In genomic region chr13:73996569-73996968, GRCh38 we compare ENCODE assay signal across 21 cellular contexts.
DNase-seq lines count a peak whose midpoint lies in the region; ATAC-seq and TF ChIP-seq lines count a peak whose summit lies in the region.
"Had no signal": no experiment of that assay in that cellular context is flagged by ENCODE, and none has a peak within 500 bp of the region (broad histone marks: within the 10 kb centered on the region; RNA-seq: fewer than 3 reads in every experiment).

No MANE protein-coding gene starts in this region.

- H3K27me3 Mint-ChIP-seq in activated naive CD4-positive, alpha-beta T cell treated with anti-CD3 and anti-CD28 coated beads, Interleukin-2, amount 50 U/mL, for 24 hours, result no peaks in the 10 kb centered on the region
- H3K27me3 Mint-ChIP-seq in CD8-positive, alpha-beta T cell (ENCODE audit: low read depth), result no peaks in the 10 kb centered on the region
- H3K27me3 Mint-ChIP-seq in WTC11 (ENCODE audit: low read depth), result no peaks in the 10 kb centered on the region

- no peak overlapping the region for H3K27ac ChIP-seq in CD8-positive, alpha-beta T cell (ENCODE audit: low read depth, low read length)
- H3K27ac ChIP-seq: 22Rv1, A549, BLaER1 had no signal

- peaks cover 18% of the 10 kb centered on the region for H3K4me1 ChIP-seq in CD8-positive, alpha-beta T cell (ENCODE audit: insufficient read depth, low read length)
- H3K4me1 ChIP-seq: A549, BLaER1 had no signal

- peak overlapping the region; percentile 19 for H3K27ac Mint-ChIP-seq in activated naive CD4-positive, alpha-beta T cell treated with anti-CD3 and anti-CD28 coated beads, Interleukin-2, amount 50 U/mL, for 24 hours
- H3K27ac Mint-ChIP-seq in CD8-positive, alpha-beta T cell, result peak overlapping the region; percentile 7
- no peak overlapping the region for H3K27ac Mint-ChIP-seq in WTC11
- H3K27ac Mint-ChIP-seq in stimulated activated effector memory CD8-positive, alpha-beta T cell treated with anti-CD3 and anti-CD28 coated beads, Interleukin-12 subunit alpha, Interleukin-12 subunit beta, amount 100 ng/mL, for 72 hours, result peak overlapping the region; percentile 55
- H3K27ac Mint-ChIP-seq: CD14-positive monocyte, GM23338, HFFc6 had no signal

- peaks cover 71% of the 10 kb centered on the region for H3K4me1 Mint-ChIP-seq in activated naive CD4-positive, alpha-beta T cell treated with anti-CD3 and anti-CD28 coated beads, Interleukin-2, amount 50 U/mL, for 24 hours
- peaks cover 70% of the 10 kb centered on the region for H3K4me1 Mint-ChIP-seq in CD8-positive, alpha-beta T cell (ENCODE audit: low read depth)
- peaks cover 31% of the 10 kb centered on the region for H3K4me1 Mint-ChIP-seq in WTC11
- H3K4me1 Mint-ChIP-seq in stimulated activated effector memory CD8-positive, alpha-beta T cell treated with anti-CD3 and anti-CD28 coated beads, Interleukin-12 subunit alpha, Interleukin-12 subunit beta, amount 100 ng/mL, for 72 hours, result peaks cover 59% of the 10 kb centered on the region
- H3K4me1 Mint-ChIP-seq: CD14-positive monocyte had no signal

- peaks cover 6% of the 10 kb centered on the region for H3K36me3 Mint-ChIP-seq in activated naive CD4-positive, alpha-beta T cell treated with anti-CD3 and anti-CD28 coated beads, Interleukin-2, amount 50 U/mL, for 24 hours
- peaks cover 31% of the 10 kb centered on the region for H3K36me3 Mint-ChIP-seq in CD8-positive, alpha-beta T cell
- H3K36me3 Mint-ChIP-seq in WTC11, result no peaks in the 10 kb centered on the region
- H3K36me3 Mint-ChIP-seq in stimulated activated effector memory CD8-positive, alpha-beta T cell treated with anti-CD3 and anti-CD28 coated beads, Interleukin-12 subunit alpha, Interleukin-12 subunit beta, amount 100 ng/mL, for 72 hours, result peaks cover 18% of the 10 kb centered on the region
- H3K36me3 Mint-ChIP-seq: CD14-positive monocyte had no signal

- H3K9me3 ChIP-seq in CD8-positive, alpha-beta T cell (ENCODE audit: low read length), result no peaks in the 10 kb centered on the region
- H3K9me3 ChIP-seq: A549, BLaER1 had no signal

- H3K4me3 ChIP-seq in CD8-positive, alpha-beta T cell (ENCODE audit: low read depth, low read length), result no peak overlapping the region
- H3K4me3 ChIP-seq: A549, BLaER1, GM23338, K562 had no signal

- intact Hi-C loops in CD8-positive, alpha-beta T cell (cut with DNase I, micrococcal nuclease), result loop anchor here in 1 of 2 experiments (10.0 kb wide), 1 partner anchor 242 kb away; no protein-coding TSS in a partner anchor

- peaks cover 6% of the 10 kb centered on the region for H3K36me3 ChIP-seq in CD8-positive, alpha-beta T cell (ENCODE audit: insufficient read depth, low read length)

- ATAC-seq in CD8-positive, alpha-beta T cell, result no peak
- ATAC-seq in WTC11 (peak; percentile 71), HG03045 (IDR thresholded peaks at IDR 0.05; ENCODE audit: unreplicated experiment) (no peak)
- ATAC-seq in stimulated activated effector memory CD8-positive, alpha-beta T cell treated with anti-CD3 and anti-CD28 coated beads, Interleukin-12 subunit alpha, Interleukin-12 subunit beta, amount 100 ng/mL, for 72 hours, result no peak
- ATAC-seq: A549, GM23338, K562 had no signal

- no peak for TF ChIP-seq CTCF in CD8-positive, alpha-beta T cell (IDR thresholded peaks at IDR 0.05)
- no peak for TF ChIP-seq CTCF in WTC11 (IDR thresholded peaks at IDR 0.05)

- POLR2A ChIA-PET in CD8-positive, alpha-beta T cell (lab: Charles Lee), result no interaction called here
- POLR2A ChIA-PET in WTC11 (lab: Charles Lee), result no interaction called here

- CTCF ChIA-PET in CD8-positive, alpha-beta T cell (lab: Charles Lee), result interaction anchor here (0.6 kb wide), 1 partner anchor 195 kb away, joined by 3 read pairs; no protein-coding TSS in a partner anchor
- CTCF ChIA-PET in WTC11 (lab: Charles Lee), result no interaction called here

- H3K27me3 ChIP-seq in CD8-positive, alpha-beta T cell (ENCODE audit: insufficient read depth, low read length), result no peaks in the 10 kb centered on the region
- H3K27me3 ChIP-seq: BLaER1 had no signal

- DNase-seq in activated naive CD4-positive, alpha-beta T cell (lab: John Stamatoyannopoulos, UW), result no peak
- DNase-seq in CD8-positive, alpha-beta T cell, result no peak
- DNase-seq in WTC11 (ENCODE audit: low spot score), result no peak
- no peak for DNase-seq in stimulated activated effector memory CD8-positive, alpha-beta T cell treated with anti-CD3 and anti-CD28 coated beads, Interleukin-12 subunit alpha, Interleukin-12 subunit beta, amount 100 ng/mL, for 72 hours (ENCODE audit: low spot score in 2 of 2)
- no peak for DNase-seq in NCI-H2171 treated with DMSO at 0.1 percent for 48 hours (lab: John Stamatoyannopoulos, UW)
- no peak for DNase-seq in amygdala (lab: John Stamatoyannopoulos, UW)
- DNase-seq: Caco-2, DMS153, DMS79, GF-D8, HCEC 1CT, HFFc6, IMR-90 had no signal

- no peak overlapping the region for H3K4me3 Mint-ChIP-seq in activated naive CD4-positive, alpha-beta T cell treated with anti-CD3 and anti-CD28 coated beads, Interleukin-2, amount 50 U/mL, for 24 hours
- H3K4me3 Mint-ChIP-seq in CD8-positive, alpha-beta T cell, result no peak overlapping the region
- H3K4me3 Mint-ChIP-seq in WTC11, result no peak overlapping the region
- no peak overlapping the region for H3K4me3 Mint-ChIP-seq in stimulated activated effector memory CD8-positive, alpha-beta T cell treated with anti-CD3 and anti-CD28 coated beads, Interleukin-12 subunit alpha, Interleukin-12 subunit beta, amount 100 ng/mL, for 72 hours
- H3K4me3 Mint-ChIP-seq: CD14-positive monocyte, GM23338, HFFc6 had no signal

- no peaks in the 10 kb centered on the region for H3K9me3 Mint-ChIP-seq in activated naive CD4-positive, alpha-beta T cell treated with anti-CD3 and anti-CD28 coated beads, Interleukin-2, amount 50 U/mL, for 24 hours
- no peaks in the 10 kb centered on the region for H3K9me3 Mint-ChIP-seq in CD8-positive, alpha-beta T cell
- no peaks in the 10 kb centered on the region for H3K9me3 Mint-ChIP-seq in WTC11
- H3K9me3 Mint-ChIP-seq in stimulated activated effector memory CD8-positive, alpha-beta T cell treated with anti-CD3 and anti-CD28 coated beads, Interleukin-12 subunit alpha, Interleukin-12 subunit beta, amount 100 ng/mL, for 72 hours, result no peaks in the 10 kb centered on the region
- H3K9me3 Mint-ChIP-seq: GM23338, HFFc6 had no signal

TF ChIP-seq in WTC11, 78 proteins besides CTCF, POLR2A, EP300 and RAD21:
- no peak for TF ChIP-seq ESRRA (CRISPR knock-in tag; IDR thresholded peaks at IDR 0.05; ENCODE audit: borderline replicate concordance)
- TF ChIP-seq ATF1 (CRISPR knock-in tag; IDR thresholded peaks at IDR 0.05), result no peak
- TF ChIP-seq ARID4B (CRISPR knock-in tag; IDR thresholded peaks at IDR 0.05; ENCODE audit: borderline replicate concordance), result no peak
- no peak for TF ChIP-seq EMX1 (CRISPR knock-in tag; IDR thresholded peaks at IDR 0.05)
